In genomic region chr2:119782308-119783027, GRCh38 we compare ENCODE assay signal across 22 cellular contexts. TPM values are rescaled to one million over a fixed set of nuclear protein-coding genes. Genes with fewer than 3 reads are reported as not detected.
A peak's percentile ranks its signal among the peaks of the same experiment; 100 is the strongest.
DNase-seq lines count a peak whose midpoint lies in the region; ATAC-seq and TF ChIP-seq lines count a peak whose summit lies in the region.
"Had no signal": no experiment of that assay in that cellular context is flagged by ENCODE, and none has a peak within 500 bp of the region (broad histone marks: within the 10 kb centered on the region; RNA-seq: fewer than 3 reads in every experiment).

No MANE protein-coding gene starts in this region.

- intact Hi-C loops in activated CD4-positive, alpha-beta T cell treated with anti-CD3 and anti-CD28 coated beads for 36 hours (cut with DNase I, micrococcal nuclease) = no loop called here

- TF ChIP-seq CTCF in fibroblast of mammary gland (conservative IDR thresholded peaks at IDR 0.05; ENCODE audit: control insufficient read depth, insufficient read depth, low read depth, low read length) = no peak

- no peak for DNase-seq in activated CD4-positive, alpha-beta T cell treated with anti-CD3 and anti-CD28 coated beads for 36 hours
- DNase-seq in activated CD4-positive, alpha-beta T cell treated with anti-CD3 and anti-CD28 coated beads, Interleukin-2, amount 10 ng/mL, durations not matched to agents 7 days and 5 days = no peak
- DNase-seq in RPMI7951 (ENCODE audit: low read depth) (peak; percentile 17), fibroblast of mammary gland (ENCODE audit: low read depth) (peak; percentile 23), DMS153 (lab: John Stamatoyannopoulos, UW) (no peak), AG08395 (ENCODE audit: low spot score) (no peak)
- DNase-seq: activated CD4-positive, alpha-beta T cell treated with anti-CD3 and anti-CD28 coated beads for 1 hour; brain microvascular endothelial cell; DMS53; effector CD8-positive, alpha-beta T cell; erythroblast; foreskin fibroblast; HCEC 1CT; naive B cell; NCI-H2081; NCI-H446 treated with DMSO at 0.1 percent for 48 hours; nucleus accumbens; SHP77; T-helper 9 cell had no signal

- CTCF ChIA-PET in activated CD4-positive, alpha-beta T cell treated with anti-CD3 and anti-CD28 coated beads for 36 hours (lab: Charles Lee) = interaction anchor here (0.7 to 1.2 kb wide), 3 partner anchors 8 to 158 kb away, joined by 3 to 4 read pairs (median 4); no protein-coding TSS in a partner anchor
- CTCF ChIA-PET in activated CD4-positive, alpha-beta T cell treated with anti-CD3 and anti-CD28 coated beads, Interleukin-2, amount 10 ng/mL, durations not matched to agents 7 days and 5 days (lab: Charles Lee) = interaction anchor here (0.7 kb wide), 1 partner anchor 26 kb away, joined by 4 read pairs; no protein-coding TSS in a partner anchor

- peaks cover 40% of the 10 kb centered on the region for H3K4me1 Mint-ChIP-seq in activated CD4-positive, alpha-beta T cell treated with anti-CD3 and anti-CD28 coated beads for 36 hours
- no peaks in the 10 kb centered on the region for H3K4me1 Mint-ChIP-seq in activated CD4-positive, alpha-beta T cell treated with anti-CD3 and anti-CD28 coated beads, Interleukin-2, amount 10 ng/mL, durations not matched to agents 7 days and 5 days

- peak; percentile 75 for ATAC-seq in activated CD4-positive, alpha-beta T cell treated with anti-CD3 and anti-CD28 coated beads for 36 hours
- ATAC-seq in GM18868 (IDR thresholded peaks at IDR 0.05; ENCODE audit: unreplicated experiment) (peak; percentile 43), HG02623 (IDR thresholded peaks at IDR 0.05; ENCODE audit: unreplicated experiment) (no peak)

- no peak overlapping the region for H3K27ac Mint-ChIP-seq in activated CD4-positive, alpha-beta T cell treated with anti-CD3 and anti-CD28 coated beads for 36 hours
- H3K27ac Mint-ChIP-seq in activated CD4-positive, alpha-beta T cell treated with anti-CD3 and anti-CD28 coated beads, Interleukin-2, amount 10 ng/mL, durations not matched to agents 7 days and 5 days = no peak overlapping the region

- H3K4me3 ChIP-seq in fibroblast of mammary gland (ENCODE audit: control insufficient read depth, low read depth, low read length) = no peak overlapping the region
- H3K4me3 ChIP-seq: suprapubic skin had no signal

- H3K9me3 Mint-ChIP-seq in activated CD4-positive, alpha-beta T cell treated with anti-CD3 and anti-CD28 coated beads for 36 hours (ENCODE audit: low read depth) = no peaks in the 10 kb centered on the region
- no peaks in the 10 kb centered on the region for H3K9me3 Mint-ChIP-seq in activated CD4-positive, alpha-beta T cell treated with anti-CD3 and anti-CD28 coated beads, Interleukin-2, amount 10 ng/mL, durations not matched to agents 7 days and 5 days
- H3K9me3 Mint-ChIP-seq: naive B cell had no signal

- H3K27me3 Mint-ChIP-seq in activated CD4-positive, alpha-beta T cell treated with anti-CD3 and anti-CD28 coated beads for 36 hours = no peaks in the 10 kb centered on the region
- H3K27me3 Mint-ChIP-seq in activated CD4-positive, alpha-beta T cell treated with anti-CD3 and anti-CD28 coated beads, Interleukin-2, amount 10 ng/mL, durations not matched to agents 7 days and 5 days = no peaks in the 10 kb centered on the region
- H3K27me3 Mint-ChIP-seq: naive B cell had no signal

- no peak overlapping the region for H3K4me3 Mint-ChIP-seq in activated CD4-positive, alpha-beta T cell treated with anti-CD3 and anti-CD28 coated beads for 36 hours
- H3K4me3 Mint-ChIP-seq in activated CD4-positive, alpha-beta T cell treated with anti-CD3 and anti-CD28 coated beads, Interleukin-2, amount 10 ng/mL, durations not matched to agents 7 days and 5 days = no peak overlapping the region
- H3K4me3 Mint-ChIP-seq: naive B cell had no signal

- POLR2A ChIA-PET in activated CD4-positive, alpha-beta T cell treated with anti-CD3 and anti-CD28 coated beads for 36 hours (lab: Charles Lee) = no interaction called here
- POLR2A ChIA-PET in activated CD4-positive, alpha-beta T cell treated with anti-CD3 and anti-CD28 coated beads, Interleukin-2, amount 10 ng/mL, durations not matched to agents 7 days and 5 days (lab: Charles Lee) = no interaction called here

- H3K36me3 Mint-ChIP-seq in activated CD4-positive, alpha-beta T cell treated with anti-CD3 and anti-CD28 coated beads for 36 hours (ENCODE audit: low read depth) = peaks cover 7% of the 10 kb centered on the region
- no peaks in the 10 kb centered on the region for H3K36me3 Mint-ChIP-seq in activated CD4-positive, alpha-beta T cell treated with anti-CD3 and anti-CD28 coated beads, Interleukin-2, amount 10 ng/mL, durations not matched to agents 7 days and 5 days (ENCODE audit: low read depth)
- H3K36me3 Mint-ChIP-seq: naive B cell had no signal

RNA-seq across cellular contexts. Expression of gene PTPN4, which starts 22.7 kb away (rescaled TPM):
- total RNA-seq in activated CD4-positive, alpha-beta T cell treated with anti-CD3 and anti-CD28 coated beads for 36 hours = 10 to 100 TPM; 32.4 to 38.0 TPM
- total RNA-seq in activated CD4-positive, alpha-beta T cell treated with anti-CD3 and anti-CD28 coated beads, Interleukin-2, amount 10 ng/mL, durations not matched to agents 7 days and 5 days = 10 to 100 TPM; 75.2 to 95.9 TPM
- 19.2 and 21.1 TPM in 2 replicates for total RNA-seq in RPMI7951 (2014; rRNA removed; shearing (Covaris generic))

Comparison
In these comparisons a context has a peak if more than half of its experiments do, and no peak if none do; other contexts are left out.
1. DNase-seq: peak in RPMI7951 (single experiment) and fibroblast of mammary gland (single experiment); none in activated CD4-positive, alpha-beta T cell treated with anti-CD3 and anti-CD28 coated beads for 36 hours (single experiment), activated CD4-positive, alpha-beta T cell treated with anti-CD3 and anti-CD28 coated beads, Interleukin-2, amount 10 ng/mL, durations not matched to agents 7 days and 5 days (single experiment), DMS153 (single experiment) and AG08395 (single experiment).